Comparison of ENCODE assay signal across 20 cellular contexts in the genomic region with DNA sequence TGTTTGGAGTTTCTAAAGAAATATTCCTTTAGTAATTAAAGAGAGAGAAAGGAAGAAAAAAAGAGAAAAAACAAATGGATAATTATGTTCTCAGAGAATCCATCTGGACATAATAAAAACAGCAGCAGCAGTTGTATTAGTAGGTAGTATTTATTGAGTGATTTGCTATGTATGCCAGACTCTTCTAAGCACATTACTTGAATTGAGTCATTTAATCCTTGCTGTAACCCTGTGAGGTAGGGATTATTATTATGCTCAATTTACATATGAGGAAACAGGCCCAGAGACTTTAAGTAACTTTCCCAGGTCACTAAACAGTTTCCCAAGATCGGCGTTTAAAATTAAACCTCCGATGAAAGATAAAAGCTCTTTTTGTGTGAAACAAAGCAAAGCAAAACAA.
A peak's percentile ranks its signal among the peaks of the same experiment; 100 is the strongest.
DNase-seq lines count a peak whose midpoint lies in the region; FAIRE-seq and TF ChIP-seq lines count a peak whose summit lies in the region.
"Had no signal": no experiment of that assay in that cellular context is flagged by ENCODE, and none has a peak within 500 bp of the region (broad histone marks: within the 10 kb centered on the region; RNA-seq: fewer than 3 reads in every experiment).

No MANE protein-coding gene starts in this region.

- no peaks in the 10 kb centered on the region for H3K9me3 ChIP-seq in kidney (ENCODE audit: control insufficient read depth in 1 of 2, low read length in 2 of 2)
- H3K9me3 ChIP-seq: Caco-2 had no signal

- peaks cover 5% of the 10 kb centered on the region for H3K9me3 Mint-ChIP-seq in activated naive CD4-positive, alpha-beta T cell treated with anti-CD3 and anti-CD28 coated beads, Interleukin-2, amount 50 U/mL, for 24 hours
- no peaks in the 10 kb centered on the region for H3K9me3 Mint-ChIP-seq in progenitor cell of endocrine pancreas (ENCODE audit: low read depth)
- H3K9me3 Mint-ChIP-seq: CD4-positive, alpha-beta T cell; GM23338 had no signal

- TF ChIP-seq CTCF in fibroblast of mammary gland (conservative IDR thresholded peaks at IDR 0.05; ENCODE audit: control insufficient read depth, insufficient read depth, low read depth, low read length) (no peak), progenitor cell of endocrine pancreas (IDR thresholded peaks at IDR 0.05; ENCODE audit: unreplicated experiment) (no peak), kidney (IDR thresholded peaks at IDR 0.05; ENCODE audit: borderline replicate concordance, extremely low read depth, insufficient read depth) (no peak)

- no peaks in the 10 kb centered on the region for H3K4me1 ChIP-seq in kidney (ENCODE audit: control insufficient read depth in 1 of 2, insufficient read depth in 1 of 2, low read depth in 1 of 2, low read length in 2 of 2)
- H3K4me1 ChIP-seq: Caco-2 had no signal

- peak overlapping the region; percentile 35 for H3K27ac Mint-ChIP-seq in activated naive CD4-positive, alpha-beta T cell treated with anti-CD3 and anti-CD28 coated beads, Interleukin-2, amount 50 U/mL, for 24 hours
- H3K27ac Mint-ChIP-seq in progenitor cell of endocrine pancreas = no peak overlapping the region
- H3K27ac Mint-ChIP-seq: CD4-positive, alpha-beta T cell; GM23338 had no signal

- intact Hi-C loops in kidney (cut with DNase I) = no loop called here

- peaks cover 3% of the 10 kb centered on the region for H3K36me3 Mint-ChIP-seq in activated naive CD4-positive, alpha-beta T cell treated with anti-CD3 and anti-CD28 coated beads, Interleukin-2, amount 50 U/mL, for 24 hours
- peaks cover 3% of the 10 kb centered on the region for H3K36me3 Mint-ChIP-seq in progenitor cell of endocrine pancreas (ENCODE audit: insufficient read depth)

- no peak overlapping the region for H3K4me3 Mint-ChIP-seq in activated naive CD4-positive, alpha-beta T cell treated with anti-CD3 and anti-CD28 coated beads, Interleukin-2, amount 50 U/mL, for 24 hours
- H3K4me3 Mint-ChIP-seq in progenitor cell of endocrine pancreas (ENCODE audit: low read depth) = no peak overlapping the region
- H3K4me3 Mint-ChIP-seq: CD4-positive, alpha-beta T cell; GM23338 had no signal

- no peaks in the 10 kb centered on the region for H3K27me3 Mint-ChIP-seq in activated naive CD4-positive, alpha-beta T cell treated with anti-CD3 and anti-CD28 coated beads, Interleukin-2, amount 50 U/mL, for 24 hours
- H3K27me3 Mint-ChIP-seq in progenitor cell of endocrine pancreas = peaks cover 2% of the 10 kb centered on the region
- H3K27me3 Mint-ChIP-seq: CD4-positive, alpha-beta T cell had no signal

- no peak for FAIRE-seq in kidney (lab: Jason Lieb, UNC)
- FAIRE-seq: A204.1, D721Med, GM12892, GM18507, H54 had no signal

- peaks cover 78% of the 10 kb centered on the region for H3K4me1 Mint-ChIP-seq in activated naive CD4-positive, alpha-beta T cell treated with anti-CD3 and anti-CD28 coated beads, Interleukin-2, amount 50 U/mL, for 24 hours
- peaks cover 8% of the 10 kb centered on the region for H3K4me1 Mint-ChIP-seq in progenitor cell of endocrine pancreas (ENCODE audit: low read depth)

- H3K27ac ChIP-seq in kidney (ENCODE audit: low read depth in 2 of 2, low read length in 2 of 2) = no peak overlapping the region
- H3K27ac ChIP-seq: C4-2B had no signal

- H3K4me3 ChIP-seq in fibroblast of mammary gland (ENCODE audit: control insufficient read depth, low read depth, low read length) (no peak overlapping the region), kidney (ENCODE audit: low read length in 2 of 2) (no peak overlapping the region)
- H3K4me3 ChIP-seq: GM23338 had no signal

- no peak overlapping the region for H3K9ac ChIP-seq in kidney (ENCODE audit: low read length in 2 of 2)

- no peak for DNase-seq in activated naive CD4-positive, alpha-beta T cell (lab: John Stamatoyannopoulos, UW)
- peak; percentile 46 for DNase-seq in NCI-H82 treated with DMSO at 0.1 percent for 48 hours (lab: John Stamatoyannopoulos, UW; ENCODE audit: unreplicated experiment)
- DNase-seq in fibroblast of mammary gland (ENCODE audit: low read depth) = peak; percentile 14
- no peak for DNase-seq in progenitor cell of endocrine pancreas (ENCODE audit: low spot score, unreplicated experiment)
- DNase-seq in kidney = no peak
- no peak for DNase-seq in DMS53 (lab: John Stamatoyannopoulos, UW)
- DNase-seq: AML-193; Caco-2; CD4-positive, alpha-beta T cell; DMS79; GDM1; HCEC 1CT had no signal

- H3K36me3 ChIP-seq in kidney (ENCODE audit: control insufficient read depth in 1 of 2, insufficient read depth in 2 of 2, low read length in 2 of 2) = no peaks in the 10 kb centered on the region

Comparison
In these comparisons a context has a peak if more than half of its experiments do, and no peak if none do; other contexts are left out.
1. DNase-seq: peak in NCI-H82 treated with DMSO at 0.1 percent for 48 hours (single experiment) and fibroblast of mammary gland (single experiment); none in activated naive CD4-positive, alpha-beta T cell (0 of 4), progenitor cell of endocrine pancreas (single experiment), kidney (single experiment) and DMS53 (single experiment).